In genomic region chr17:44065668-44066203, GRCh38 we compare ENCODE assay signal across 8 cellular contexts. TPM values are rescaled to one million over a fixed set of nuclear protein-coding genes. Genes with fewer than 3 reads are reported as not detected.
DNase-seq lines count a peak whose midpoint lies in the region; ATAC-seq and TF ChIP-seq lines count a peak whose summit lies in the region.

No MANE protein-coding gene starts in this region.

- WGBS in gastroesophageal sphincter (ENCODE audit: low coverage in 1 of 2), 2 donors, result 0 to 2% methylated on average over 5 to 8 of the region's 9 CpGs

- no peaks in the 10 kb centered on the region for H3K27me3 ChIP-seq in gastroesophageal sphincter

- POLR2A ChIA-PET in activated CD4-positive, alpha-beta T cell treated with anti-CD3 and anti-CD28 coated beads for 36 hours (lab: Charles Lee), result interaction anchor here (0.5 to 1.4 kb wide), 4 partner anchors 51 to 120 kb away, joined by 3 to 5 read pairs (median 4); partner anchors contain the start of genes HDAC5 and TMEM101

- peak overlapping the region; percentile 87 to 98 (median 96) for H3K27ac ChIP-seq in gastroesophageal sphincter

- TF ChIP-seq CTCF in gastroesophageal sphincter (IDR thresholded peaks at IDR 0.05), result no peak

- H3K4me3 ChIP-seq in gastroesophageal sphincter (peak overlapping the region; percentile 63 to 84), skeletal muscle cell (ENCODE audit: low read depth, low read length) (peak overlapping the region; percentile 86)

- H3K4me3 Mint-ChIP-seq in activated CD4-positive, alpha-beta T cell treated with anti-CD3 and anti-CD28 coated beads for 36 hours, result peak overlapping the region; percentile 93

- intact Hi-C loops in activated CD4-positive, alpha-beta T cell treated with anti-CD3 and anti-CD28 coated beads for 36 hours (cut with DNase I, micrococcal nuclease), result loop anchor here in 1 of 2 experiments (1.0 kb wide), 6 partner anchors 51 to 259 kb away; partner anchors contain the start of genes HDAC5, SLC25A39, TMEM101 and TMUB2
- intact Hi-C loops in head of caudate nucleus (cut with DNase I), result loop anchor here (2.0 kb wide), 1 partner anchor 51 kb away; the partner anchor contains the start of gene TMEM101

- H3K27me3 Mint-ChIP-seq in activated CD4-positive, alpha-beta T cell treated with anti-CD3 and anti-CD28 coated beads for 36 hours, result no peaks in the 10 kb centered on the region

- peak; percentile 39 for DNase-seq in activated CD4-positive, alpha-beta T cell treated with anti-CD3 and anti-CD28 coated beads for 36 hours
- DNase-seq in activated CD4-positive, alpha-beta T cell treated with anti-CD3 and anti-CD28 coated beads for 1 hour, result no peak
- peak; percentile 3 for DNase-seq in activated T-cell treated with anti-CD3 and anti-CD28 coated beads for 24 hours (ENCODE audit: low read depth)
- DNase-seq in skeletal muscle cell (ENCODE audit: low read depth), result no peak
- DNase-seq in head of caudate nucleus, result no peak
- DNase-seq in SW 1271 (lab: John Stamatoyannopoulos, UW), result no peak
- DNase-seq in NCI-H2107 (lab: John Stamatoyannopoulos, UW), result no peak

- CTCF ChIA-PET in activated CD4-positive, alpha-beta T cell treated with anti-CD3 and anti-CD28 coated beads for 36 hours (lab: Charles Lee), result interaction anchor here (0.5 to 0.7 kb wide), 3 partner anchors 21 to 380 kb away, joined by 3 to 4 read pairs (median 4); no protein-coding TSS in a partner anchor

- peaks cover 37% of the 10 kb centered on the region for H3K36me3 Mint-ChIP-seq in activated CD4-positive, alpha-beta T cell treated with anti-CD3 and anti-CD28 coated beads for 36 hours (ENCODE audit: low read depth)

- H3K4me1 Mint-ChIP-seq in activated CD4-positive, alpha-beta T cell treated with anti-CD3 and anti-CD28 coated beads for 36 hours, result peaks cover 54% of the 10 kb centered on the region

- no peaks in the 10 kb centered on the region for H3K9me3 ChIP-seq in gastroesophageal sphincter

- H3K36me3 ChIP-seq in gastroesophageal sphincter, result peaks cover 0 to 35% of the 10 kb centered on the region in 2 donors

- no peak for TF ChIP-seq POLR2A in gastroesophageal sphincter (IDR thresholded peaks at IDR 0.05)

- H3K9me3 Mint-ChIP-seq in activated CD4-positive, alpha-beta T cell treated with anti-CD3 and anti-CD28 coated beads for 36 hours (ENCODE audit: low read depth), result no peaks in the 10 kb centered on the region

- peak overlapping the region; percentile 97 for H3K27ac Mint-ChIP-seq in activated CD4-positive, alpha-beta T cell treated with anti-CD3 and anti-CD28 coated beads for 36 hours

- no peak for TF ChIP-seq EP300 in gastroesophageal sphincter (IDR thresholded peaks at IDR 0.05)

- ATAC-seq in activated CD4-positive, alpha-beta T cell treated with anti-CD3 and anti-CD28 coated beads for 36 hours, result no peak
- no peak for ATAC-seq in gastroesophageal sphincter

- peaks cover 0 to 45% (median 9%) of the 10 kb centered on the region in 3 donors for H3K4me1 ChIP-seq in gastroesophageal sphincter

RNA-seq across cellular contexts. Expression of gene LSM12, which starts 0.7 kb away (rescaled TPM):
- 100 to 1,000 TPM in 1 of 2 experiments, 10 to 100 TPM in 1; 93.1 to 102 TPM for total RNA-seq in activated CD4-positive, alpha-beta T cell treated with anti-CD3 and anti-CD28 coated beads for 36 hours
- total RNA-seq in gastroesophageal sphincter, result 10 to 100 TPM; 33.3 to 53.0 (median 41.1) TPM

RNA-seq across cellular contexts. Expression of gene G6PC3, which starts 4.8 kb away (rescaled TPM):
- 10 to 100 TPM; 21.3 to 22.0 TPM for total RNA-seq in activated CD4-positive, alpha-beta T cell treated with anti-CD3 and anti-CD28 coated beads for 36 hours
- total RNA-seq in gastroesophageal sphincter, result 10 to 100 TPM; 22.1 to 27.5 (median 26.2) TPM

RNA-seq across cellular contexts. Expression of gene TMEM101, which starts 51.0 kb away (rescaled TPM):
- total RNA-seq in activated CD4-positive, alpha-beta T cell treated with anti-CD3 and anti-CD28 coated beads for 36 hours, result 10 to 100 TPM; 17.6 to 22.7 TPM
- 10 to 100 TPM; 27.6 to 39.8 (median 33.6) TPM for total RNA-seq in gastroesophageal sphincter

RNA-seq across cellular contexts. Expression of gene HDAC5, which starts 57.7 kb away (rescaled TPM):
- total RNA-seq in activated CD4-positive, alpha-beta T cell treated with anti-CD3 and anti-CD28 coated beads for 36 hours, result 10 to 100 TPM; 16.5 to 22.0 TPM
- total RNA-seq in gastroesophageal sphincter, result 100 to 1,000 TPM in 2 of 4 donors, 10 to 100 TPM in 2; 78.1 to 152 (median 112) TPM

Comparison
In these comparisons a context has a peak if more than half of its experiments do, and no peak if none do; other contexts are left out.
1. DNase-seq: peak in activated CD4-positive, alpha-beta T cell treated with anti-CD3 and anti-CD28 coated beads for 36 hours (single experiment) and activated T-cell treated with anti-CD3 and anti-CD28 coated beads for 24 hours (single experiment); none in activated CD4-positive, alpha-beta T cell treated with anti-CD3 and anti-CD28 coated beads for 1 hour (single experiment), skeletal muscle cell (single experiment), head of caudate nucleus (0 of 42), SW 1271 (0 of 2) and NCI-H2107 (single experiment).